Comparison of ENCODE assay signal across 12 cellular contexts in the genomic region with DNA sequence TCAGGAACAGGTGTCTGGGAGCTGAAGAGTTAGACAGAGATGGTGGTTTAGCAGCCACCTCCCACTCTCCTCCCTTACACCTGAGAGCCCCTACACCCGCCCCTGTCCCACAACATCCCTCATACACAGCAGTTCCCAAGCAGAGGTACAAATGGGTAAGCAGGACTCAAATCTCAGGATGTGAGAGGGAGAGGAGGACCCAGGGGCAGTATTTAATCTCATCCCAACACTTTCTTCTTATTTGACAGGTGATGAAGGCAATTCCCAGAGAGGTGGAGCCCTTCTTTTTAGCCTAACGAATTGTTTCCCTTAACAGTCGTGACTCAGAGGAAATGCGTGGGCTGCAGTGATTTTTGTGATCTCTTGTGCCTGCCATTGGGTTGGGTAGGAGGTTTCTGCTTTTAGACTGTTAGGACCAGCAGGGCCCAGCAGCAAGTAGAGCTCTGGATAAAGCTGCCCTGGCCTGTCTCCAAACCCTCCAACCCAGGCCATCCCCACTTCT.
A peak's percentile ranks its signal among the peaks of the same experiment; 100 is the strongest.
DNase-seq lines count a peak whose midpoint lies in the region; ATAC-seq and TF ChIP-seq lines count a peak whose summit lies in the region.
"Had no signal": no experiment of that assay in that cellular context is flagged by ENCODE, and none has a peak within 500 bp of the region (broad histone marks: within the 10 kb centered on the region; RNA-seq: fewer than 3 reads in every experiment).

No MANE protein-coding gene starts in this region.

- H3K27me3 Mint-ChIP-seq in naive thymus-derived CD8-positive, alpha-beta T cell, result peaks cover 2 to 13% (median 4%) of the 10 kb centered on the region in 5 donors

- peak; percentile 54 for DNase-seq in SW480 (ENCODE audit: low spot score)
- peak; percentile 11 for DNase-seq in choroid plexus epithelial cell (ENCODE audit: low read depth)
- peak; percentile 58 for DNase-seq in stimulated activated CD4-positive, alpha-beta T cell treated with anti-CD3 and anti-CD28 coated beads, Interleukin-4, amount 100 ng/mL, for 1 hour
- no peak for DNase-seq in effector CD8-positive, alpha-beta T cell (lab: John Stamatoyannopoulos, UW)
- no peak for DNase-seq in T1000 (lab: John Stamatoyannopoulos, UW)
- no peak for DNase-seq in naive thymus-derived CD8-positive, alpha-beta T cell
- DNase-seq: DMS 273 treated with DMSO at 0.1 percent for 48 hours; effector memory CD4-positive, alpha-beta T cell; NCI-H2171 treated with DMSO at 0.1 percent for 48 hours; SIG-M5 had no signal

- no peak for TF ChIP-seq CTCF in choroid plexus epithelial cell (conservative IDR thresholded peaks at IDR 0.05; ENCODE audit: low read depth, low read length)

- no peaks in the 10 kb centered on the region for H3K9me3 Mint-ChIP-seq in naive thymus-derived CD8-positive, alpha-beta T cell

- peak overlapping the region in 1 of 10 donors; percentile 21 for H3K27ac Mint-ChIP-seq in naive thymus-derived CD8-positive, alpha-beta T cell

- no peak overlapping the region for H3K4me3 ChIP-seq in choroid plexus epithelial cell (ENCODE audit: low read depth, low read length)

- ATAC-seq in GM18867 (IDR thresholded peaks at IDR 0.05; ENCODE audit: unreplicated experiment) (peak; percentile 52), SK-N-SH treated with all-trans-retinoic acid at 6 μM for 48 hours (no peak)
- ATAC-seq in naive thymus-derived CD8-positive, alpha-beta T cell, result no peak

- POLR2A ChIA-PET in naive thymus-derived CD8-positive, alpha-beta T cell (lab: Charles Lee), result no interaction called here

- no peaks in the 10 kb centered on the region for H3K36me3 Mint-ChIP-seq in naive thymus-derived CD8-positive, alpha-beta T cell

- peaks cover 3 to 22% (median 15%) of the 10 kb centered on the region in 4 donors for H3K4me1 Mint-ChIP-seq in naive thymus-derived CD8-positive, alpha-beta T cell

- H3K4me3 Mint-ChIP-seq in naive thymus-derived CD8-positive, alpha-beta T cell, result peak overlapping the region in 5 of 10 donors; percentile 7 to 43 (median 18)

TF ChIP-seq in SK-N-SH treated with all-trans-retinoic acid at 6 μM for 48 hours, 23 proteins besides CTCF, POLR2A, EP300 and RAD21:
- TF ChIP-seq ZNF565 (CRISPR knock-in tag; conservative IDR thresholded peaks at IDR 0.05; ENCODE audit: low read depth) (no peak), GLIS3 (CRISPR knock-in tag; IDR thresholded peaks at IDR 0.05) (no peak), OSR1 (CRISPR knock-in tag; IDR thresholded peaks at IDR 0.05) (no peak), ZNF70 (CRISPR knock-in tag; IDR thresholded peaks at IDR 0.05) (no peak), RARB (CRISPR knock-in tag; IDR thresholded peaks at IDR 0.05) (no peak), ZFP30 (CRISPR knock-in tag; IDR thresholded peaks at IDR 0.05) (no peak), ZC3H10 (CRISPR knock-in tag; IDR thresholded peaks at IDR 0.05) (no peak), BACH2 (CRISPR knock-in tag; IDR thresholded peaks at IDR 0.05; ENCODE audit: borderline replicate concordance) (no peak), ISL1 (CRISPR knock-in tag; IDR thresholded peaks at IDR 0.05) (no peak), ESRRG (CRISPR knock-in tag; IDR thresholded peaks at IDR 0.05) (no peak), ZFP3 (CRISPR knock-in tag; IDR thresholded peaks at IDR 0.05) (no peak), TOX (CRISPR knock-in tag; IDR thresholded peaks at IDR 0.05; ENCODE audit: borderline replicate concordance) (no peak), SNAI2 (CRISPR knock-in tag; IDR thresholded peaks at IDR 0.05) (no peak), CSDC2 (CRISPR knock-in tag; IDR thresholded peaks at IDR 0.05) (no peak)
- TF ChIP-seq, protein P1, sequence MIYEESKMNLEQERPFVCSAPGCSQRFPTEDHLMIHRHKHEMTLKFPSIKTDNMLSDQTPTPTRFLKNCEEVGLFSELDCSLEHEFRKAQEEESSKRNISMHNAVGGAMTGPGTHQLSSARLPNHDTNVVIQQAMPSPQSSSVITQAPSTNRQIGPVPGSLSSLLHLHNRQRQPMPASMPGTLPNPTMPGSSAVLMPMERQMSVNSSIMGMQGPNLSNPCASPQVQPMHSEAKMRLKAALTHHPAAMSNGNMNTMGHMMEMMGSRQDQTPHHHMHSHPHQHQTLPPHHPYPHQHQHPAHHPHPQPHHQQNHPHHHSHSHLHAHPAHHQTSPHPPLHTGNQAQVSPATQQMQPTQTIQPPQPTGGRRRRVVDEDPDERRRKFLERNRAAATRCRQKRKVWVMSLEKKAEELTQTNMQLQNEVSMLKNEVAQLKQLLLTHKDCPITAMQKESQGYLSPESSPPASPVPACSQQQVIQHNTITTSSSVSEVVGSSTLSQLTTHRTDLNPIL (CRISPR knock-in tag; IDR thresholded peaks at IDR 0.05; ENCODE audit: low read depth), result no peak
- TF ChIP-seq, protein P2, sequence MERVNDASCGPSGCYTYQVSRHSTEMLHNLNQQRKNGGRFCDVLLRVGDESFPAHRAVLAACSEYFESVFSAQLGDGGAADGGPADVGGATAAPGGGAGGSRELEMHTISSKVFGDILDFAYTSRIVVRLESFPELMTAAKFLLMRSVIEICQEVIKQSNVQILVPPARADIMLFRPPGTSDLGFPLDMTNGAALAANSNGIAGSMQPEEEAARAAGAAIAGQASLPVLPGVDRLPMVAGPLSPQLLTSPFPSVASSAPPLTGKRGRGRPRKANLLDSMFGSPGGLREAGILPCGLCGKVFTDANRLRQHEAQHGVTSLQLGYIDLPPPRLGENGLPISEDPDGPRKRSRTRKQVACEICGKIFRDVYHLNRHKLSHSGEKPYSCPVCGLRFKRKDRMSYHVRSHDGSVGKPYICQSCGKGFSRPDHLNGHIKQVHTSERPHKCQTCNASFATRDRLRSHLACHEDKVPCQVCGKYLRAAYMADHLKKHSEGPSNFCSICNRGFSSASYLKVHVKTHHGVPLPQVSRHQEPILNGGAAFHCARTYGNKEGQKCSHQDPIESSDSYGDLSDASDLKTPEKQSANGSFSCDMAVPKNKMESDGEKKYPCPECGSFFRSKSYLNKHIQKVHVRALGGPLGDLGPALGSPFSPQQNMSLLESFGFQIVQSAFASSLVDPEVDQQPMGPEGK (CRISPR knock-in tag; IDR thresholded peaks at IDR 0.05; ENCODE audit: borderline replicate concordance), result no peak
- TF ChIP-seq, protein P3, sequence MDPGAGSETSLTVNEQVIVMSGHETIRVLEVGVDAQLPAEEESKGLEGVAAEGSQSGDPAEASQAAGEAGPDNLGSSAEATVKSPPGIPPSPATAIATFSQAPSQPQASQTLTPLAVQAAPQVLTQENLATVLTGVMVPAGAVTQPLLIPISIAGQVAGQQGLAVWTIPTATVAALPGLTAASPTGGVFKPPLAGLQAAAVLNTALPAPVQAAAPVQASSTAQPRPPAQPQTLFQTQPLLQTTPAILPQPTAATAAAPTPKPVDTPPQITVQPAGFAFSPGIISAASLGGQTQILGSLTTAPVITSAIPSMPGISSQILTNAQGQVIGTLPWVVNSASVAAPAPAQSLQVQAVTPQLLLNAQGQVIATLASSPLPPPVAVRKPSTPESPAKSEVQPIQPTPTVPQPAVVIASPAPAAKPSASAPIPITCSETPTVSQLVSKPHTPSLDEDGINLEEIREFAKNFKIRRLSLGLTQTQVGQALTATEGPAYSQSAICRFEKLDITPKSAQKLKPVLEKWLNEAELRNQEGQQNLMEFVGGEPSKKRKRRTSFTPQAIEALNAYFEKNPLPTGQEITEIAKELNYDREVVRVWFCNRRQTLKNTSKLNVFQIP (CRISPR knock-in tag; IDR thresholded peaks at IDR 0.05; ENCODE audit: borderline replicate concordance, low read depth), result no peak
- TF ChIP-seq, protein P4, sequence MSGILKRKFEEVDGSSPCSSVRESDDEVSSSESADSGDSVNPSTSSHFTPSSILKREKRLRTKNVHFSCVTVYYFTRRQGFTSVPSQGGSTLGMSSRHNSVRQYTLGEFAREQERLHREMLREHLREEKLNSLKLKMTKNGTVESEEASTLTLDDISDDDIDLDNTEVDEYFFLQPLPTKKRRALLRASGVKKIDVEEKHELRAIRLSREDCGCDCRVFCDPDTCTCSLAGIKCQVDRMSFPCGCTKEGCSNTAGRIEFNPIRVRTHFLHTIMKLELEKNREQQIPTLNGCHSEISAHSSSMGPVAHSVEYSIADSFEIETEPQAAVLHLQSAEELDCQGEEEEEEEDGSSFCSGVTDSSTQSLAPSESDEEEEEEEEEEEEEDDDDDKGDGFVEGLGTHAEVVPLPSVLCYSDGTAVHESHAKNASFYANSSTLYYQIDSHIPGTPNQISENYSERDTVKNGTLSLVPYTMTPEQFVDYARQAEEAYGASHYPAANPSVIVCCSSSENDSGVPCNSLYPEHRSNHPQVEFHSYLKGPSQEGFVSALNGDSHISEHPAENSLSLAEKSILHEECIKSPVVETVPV (CRISPR knock-in tag; IDR thresholded peaks at IDR 0.05), result no peak
- TF ChIP-seq, protein P5, sequence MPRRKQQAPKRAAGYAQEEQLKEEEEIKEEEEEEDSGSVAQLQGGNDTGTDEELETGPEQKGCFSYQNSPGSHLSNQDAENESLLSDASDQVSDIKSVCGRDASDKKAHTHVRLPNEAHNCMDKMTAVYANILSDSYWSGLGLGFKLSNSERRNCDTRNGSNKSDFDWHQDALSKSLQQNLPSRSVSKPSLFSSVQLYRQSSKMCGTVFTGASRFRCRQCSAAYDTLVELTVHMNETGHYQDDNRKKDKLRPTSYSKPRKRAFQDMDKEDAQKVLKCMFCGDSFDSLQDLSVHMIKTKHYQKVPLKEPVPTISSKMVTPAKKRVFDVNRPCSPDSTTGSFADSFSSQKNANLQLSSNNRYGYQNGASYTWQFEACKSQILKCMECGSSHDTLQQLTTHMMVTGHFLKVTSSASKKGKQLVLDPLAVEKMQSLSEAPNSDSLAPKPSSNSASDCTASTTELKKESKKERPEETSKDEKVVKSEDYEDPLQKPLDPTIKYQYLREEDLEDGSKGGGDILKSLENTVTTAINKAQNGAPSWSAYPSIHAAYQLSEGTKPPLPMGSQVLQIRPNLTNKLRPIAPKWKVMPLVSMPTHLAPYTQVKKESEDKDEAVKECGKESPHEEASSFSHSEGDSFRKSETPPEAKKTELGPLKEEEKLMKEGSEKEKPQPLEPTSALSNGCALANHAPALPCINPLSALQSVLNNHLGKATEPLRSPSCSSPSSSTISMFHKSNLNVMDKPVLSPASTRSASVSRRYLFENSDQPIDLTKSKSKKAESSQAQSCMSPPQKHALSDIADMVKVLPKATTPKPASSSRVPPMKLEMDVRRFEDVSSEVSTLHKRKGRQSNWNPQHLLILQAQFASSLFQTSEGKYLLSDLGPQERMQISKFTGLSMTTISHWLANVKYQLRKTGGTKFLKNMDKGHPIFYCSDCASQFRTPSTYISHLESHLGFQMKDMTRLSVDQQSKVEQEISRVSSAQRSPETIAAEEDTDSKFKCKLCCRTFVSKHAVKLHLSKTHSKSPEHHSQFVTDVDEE (CRISPR knock-in tag; IDR thresholded peaks at IDR 0.05), result no peak

Comparison
In these comparisons a context has a peak if more than half of its experiments do, and no peak if none do; other contexts are left out.
1. DNase-seq: peak in SW480 (single experiment), choroid plexus epithelial cell (single experiment) and stimulated activated CD4-positive, alpha-beta T cell treated with anti-CD3 and anti-CD28 coated beads, Interleukin-4, amount 100 ng/mL, for 1 hour (single experiment); none in effector CD8-positive, alpha-beta T cell (single experiment), T1000 (single experiment) and naive thymus-derived CD8-positive, alpha-beta T cell (0 of 10).